Comparison of ENCODE assay signal across 8 cellular contexts in genomic region chrX:46574337-46574940, GRCh38. TPM values are rescaled to one million over a fixed set of nuclear protein-coding genes. Genes with fewer than 3 reads are reported as not detected.
DNase-seq lines count a peak whose midpoint lies in the region; ATAC-seq and TF ChIP-seq lines count a peak whose summit lies in the region.

No MANE protein-coding gene starts in this region.

- H3K27ac Mint-ChIP-seq in stimulated activated naive CD8-positive, alpha-beta T cell treated with anti-CD3 and anti-CD28 coated beads, Interleukin-15, amount 100 ng/mL, for 72 hours, result peak overlapping the region in 1 of 2 donors; percentile 63

- ATAC-seq in RWPE2 (ENCODE audit: low read depth) (peak; percentile 24), HG02884 (IDR thresholded peaks at IDR 0.05; ENCODE audit: unreplicated experiment) (no peak)
- peak; percentile 23 for ATAC-seq in stimulated activated naive CD8-positive, alpha-beta T cell treated with anti-CD3 and anti-CD28 coated beads, Interleukin-15, amount 100 ng/mL, for 72 hours

- H3K9me3 ChIP-seq in RWPE2 (ENCODE audit: severe bottlenecking), result no peaks in the 10 kb centered on the region

- TF ChIP-seq CTCF in HFF-Myc (IDR thresholded peaks at IDR 0.05; ENCODE audit: low read depth, low read length, missing control alignments) (no peak), RWPE2 (IDR thresholded peaks at IDR 0.05; ENCODE audit: poor library complexity, severe bottlenecking) (no peak), astrocyte of the spinal cord (IDR thresholded peaks at IDR 0.05; ENCODE audit: low read depth, low read length) (no peak), kidney epithelial cell (IDR thresholded peaks at IDR 0.05; ENCODE audit: insufficient read depth, low read length, poor library complexity, severe bottlenecking) (no peak)

- peaks cover 24% of the 10 kb centered on the region for H3K27me3 Mint-ChIP-seq in stimulated activated naive CD8-positive, alpha-beta T cell treated with anti-CD3 and anti-CD28 coated beads, Interleukin-15, amount 100 ng/mL, for 72 hours

- DNase-seq in EH (ENCODE audit: low read depth) (peak; percentile 28), HFF-Myc (ENCODE audit: extremely low read depth, low read depth) (no peak), RWPE2 (ENCODE audit: low spot score) (peak; percentile 60), astrocyte of the spinal cord (ENCODE audit: low read depth, low spot score) (no peak), kidney epithelial cell (ENCODE audit: low read depth) (no peak), caudate nucleus (lab: John Stamatoyannopoulos, UW) (no peak)
- DNase-seq in stimulated activated naive CD8-positive, alpha-beta T cell treated with anti-CD3 and anti-CD28 coated beads, Interleukin-15, amount 100 ng/mL, for 72 hours, result peak; percentile 35 to 42

- H3K4me1 Mint-ChIP-seq in stimulated activated naive CD8-positive, alpha-beta T cell treated with anti-CD3 and anti-CD28 coated beads, Interleukin-15, amount 100 ng/mL, for 72 hours, result peaks cover 36% of the 10 kb centered on the region

- peak overlapping the region; percentile 56 to 77 for H3K4me3 Mint-ChIP-seq in stimulated activated naive CD8-positive, alpha-beta T cell treated with anti-CD3 and anti-CD28 coated beads, Interleukin-15, amount 100 ng/mL, for 72 hours

- in situ Hi-C loops in astrocyte of the spinal cord (cut with HindIII; ENCODE audit: low sequenced_read_pairs), result no loop called here

- H3K4me1 ChIP-seq in RWPE2 (ENCODE audit: insufficient read depth, poor library complexity, severe bottlenecking), result peaks cover 7% of the 10 kb centered on the region

- H3K27ac ChIP-seq in RWPE2 (ENCODE audit: poor library complexity, severe bottlenecking) (peak overlapping the region; percentile 29), caudate nucleus (ENCODE audit: low read depth, low read length) (no peak overlapping the region)

- H3K36me3 ChIP-seq in RWPE2 (ENCODE audit: low read depth), result no peaks in the 10 kb centered on the region
- H3K36me3 ChIP-seq in kidney epithelial cell (ENCODE audit: control insufficient read depth, insufficient read depth, low read length), result no peaks in the 10 kb centered on the region

- H3K9me3 Mint-ChIP-seq in stimulated activated naive CD8-positive, alpha-beta T cell treated with anti-CD3 and anti-CD28 coated beads, Interleukin-15, amount 100 ng/mL, for 72 hours, result no peaks in the 10 kb centered on the region

- H3K4me3 ChIP-seq in HFF-Myc (replicated peaks; ENCODE audit: low read depth, low read length) (peak overlapping the region; percentile 44), RWPE2 (ENCODE audit: severe bottlenecking) (peak overlapping the region; percentile 60), astrocyte of the spinal cord (ENCODE audit: low read depth, low read length) (peak overlapping the region; percentile 52), kidney epithelial cell (ENCODE audit: low read depth, low read length) (peak overlapping the region; percentile 51)

- H3K27me3 ChIP-seq in RWPE2 (ENCODE audit: insufficient read depth, poor library complexity, severe bottlenecking), result no peaks in the 10 kb centered on the region
- peaks cover 5% of the 10 kb centered on the region for H3K27me3 ChIP-seq in kidney epithelial cell (ENCODE audit: control insufficient read depth, insufficient read depth, low read length)

RNA-seq across cellular contexts. Expression of gene CHST7, which starts 0.9 kb away (rescaled TPM):
- total RNA-seq in kidney epithelial cell, result 5.2 and 7.7 TPM in 2 replicates

RNA-seq across cellular contexts. Expression of gene ZNF674, which starts 29.2 kb away (rescaled TPM):
- 3.8 and 8.6 TPM in 2 replicates for total RNA-seq in kidney epithelial cell

Comparison
In these comparisons a context has a peak if more than half of its experiments do, and no peak if none do; other contexts are left out.
1. DNase-seq: peak in EH (single experiment), RWPE2 (single experiment) and stimulated activated naive CD8-positive, alpha-beta T cell treated with anti-CD3 and anti-CD28 coated beads, Interleukin-15, amount 100 ng/mL, for 72 hours (2 of 2); none in HFF-Myc (single experiment), astrocyte of the spinal cord (single experiment), kidney epithelial cell (single experiment) and caudate nucleus (0 of 61).
2. Peak in every context shown above with its lines, with median percentiles within 50 percentile points of each other: H3K4me3 ChIP-seq.